9 cellular contexts compared by ENCODE assay signal in the genomic region with DNA sequence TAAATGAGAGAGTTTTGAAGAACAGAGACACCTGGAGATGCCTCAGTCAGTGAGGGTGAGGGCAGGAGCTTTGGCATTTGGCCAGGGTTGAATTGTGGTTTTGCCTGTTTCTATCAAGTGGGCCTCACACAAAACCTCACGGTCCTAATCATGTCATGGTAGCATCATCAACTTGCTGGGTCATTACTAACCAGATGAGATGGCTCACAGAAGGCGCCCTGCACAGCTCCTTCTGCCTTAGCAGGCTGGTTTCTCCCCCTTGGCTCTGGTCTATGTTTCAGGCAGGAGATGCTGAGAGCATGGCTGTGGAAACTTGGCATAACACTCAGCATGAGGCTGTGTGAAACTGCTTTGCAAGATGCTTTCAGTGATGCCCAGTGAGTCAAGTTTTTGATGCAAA.
A peak's percentile ranks its signal among the peaks of the same experiment; 100 is the strongest.
DNase-seq lines count a peak whose midpoint lies in the region; ATAC-seq, FAIRE-seq and TF ChIP-seq lines count a peak whose summit lies in the region.
"Had no signal": no experiment of that assay in that cellular context is flagged by ENCODE, and none has a peak within 500 bp of the region (broad histone marks: within the 10 kb centered on the region; RNA-seq: fewer than 3 reads in every experiment).

No MANE protein-coding gene starts in this region.

- no peak overlapping the region for H2AK5ac ChIP-seq in H1 (ENCODE audit: low read depth, low read length)

- no peaks in the 10 kb centered on the region for H3K9me3 Mint-ChIP-seq in stimulated activated naive CD8-positive, alpha-beta T cell treated with anti-CD3 and anti-CD28 coated beads, Interleukin-15, amount 100 ng/mL, for 72 hours

- no peaks in the 10 kb centered on the region for H3K79me2 ChIP-seq in H1 (ENCODE audit: control insufficient read depth in 1 of 2, insufficient read depth in 2 of 2, low read length in 2 of 2)

- TF ChIP-seq RAD21 in H1 (IDR thresholded peaks at IDR 0.05 in 1 of 2, conservative IDR thresholded peaks at IDR 0.05 in 1 of 2; ENCODE audit: low read depth in 2 of 2, low read length in 2 of 2), result no peak

- H3K56ac ChIP-seq in H1 (replicated peaks; ENCODE audit: insufficient read length, low read depth, low read length), result no peak overlapping the region

- H3K4me3 ChIP-seq in H1 (ENCODE audit: extremely low read depth in 1 of 4, insufficient read depth in 2 of 4, low read depth in 3 of 4, low read length in 4 of 4), result no peak overlapping the region
- no peak overlapping the region for H3K4me3 ChIP-seq in aorta (ENCODE audit: low read length in 2 of 2)
- H3K4me3 ChIP-seq: mucosa of descending colon had no signal

- H3K4me1 Mint-ChIP-seq in stimulated activated naive CD8-positive, alpha-beta T cell treated with anti-CD3 and anti-CD28 coated beads, Interleukin-15, amount 100 ng/mL, for 72 hours, result peaks cover 15% of the 10 kb centered on the region

- H3K9me3 ChIP-seq in H1 (ENCODE audit: insufficient read depth in 2 of 2, low read depth in 1 of 2, low read length in 1 of 2) (no peaks in the 10 kb centered on the region; a peak in 1 of 4 replicates), aorta (ENCODE audit: control insufficient read depth, low read length) (no peaks in the 10 kb centered on the region)
- H3K9me3 ChIP-seq: mucosa of descending colon had no signal

- H3K18ac ChIP-seq in H1 (ENCODE audit: extremely low read depth, low read length), result no peak overlapping the region

- 87% methylated on average over 2 of the region's 2 CpGs; no CpG with 5 or more reads in 1 of the 2 experiments for WGBS in H1 (ENCODE audit: extremely low coverage in 1 of 2, insufficient coverage in 1 of 2, insufficient read length in 1 of 2, insufficient replicate concordance in 2 of 2, low coverage in 1 of 2, low lambda C conversion rate in 2 of 2, missing lambda C conversion rate in 1 of 2), 2 experiments
- 14 to 20% methylated on average over 2 of the region's 2 CpGs for WGBS in aorta, 2 donors

- no peak overlapping the region for H3K4ac ChIP-seq in H1 (replicated peaks; ENCODE audit: insufficient read length, low read depth, low read length)

- peak overlapping the region in 1 of 2 donors; percentile 6 for H3K27ac Mint-ChIP-seq in stimulated activated naive CD8-positive, alpha-beta T cell treated with anti-CD3 and anti-CD28 coated beads, Interleukin-15, amount 100 ng/mL, for 72 hours

- CTCF ChIA-PET in H1 (lab: Charles Lee; ENCODE audit: partially characterized antibody), result no interaction called here

- no peak for FAIRE-seq in H1 (lab: Jason Lieb, UNC)

- H3K9ac ChIP-seq in H1 (replicated peaks in 1 of 4; ENCODE audit: extremely low read depth in 1 of 4, low read depth in 3 of 4, low read length in 3 of 4), result no peak overlapping the region

- no peaks in the 10 kb centered on the region for H3K79me1 ChIP-seq in H1 (ENCODE audit: low read depth, low read length)

- TF ChIP-seq POLR2A in H1 (IDR thresholded peaks at IDR 0.05; ENCODE audit: control extremely low read depth in 1 of 2, low read depth in 2 of 2, low read length in 2 of 2), result no peak

- H4K91ac ChIP-seq in H1 (replicated peaks; ENCODE audit: insufficient read length, low read length), result peak overlapping the region; percentile 5

- H3K14ac ChIP-seq in H1 (ENCODE audit: insufficient read length), result no peak overlapping the region

- no peak overlapping the region for H2BK15ac ChIP-seq in H1 (ENCODE audit: low read length)

- no peak overlapping the region for H2BK120ac ChIP-seq in H1 (replicated peaks; ENCODE audit: low read depth, low read length)

- ATAC-seq in left ventricle myocardium superior, result peak; percentile 47
- ATAC-seq in HG02981 (IDR thresholded peaks at IDR 0.05; ENCODE audit: unreplicated experiment), result peak; percentile 73
- peak; percentile 96 for ATAC-seq in stimulated activated naive CD8-positive, alpha-beta T cell treated with anti-CD3 and anti-CD28 coated beads, Interleukin-15, amount 100 ng/mL, for 72 hours
- no peak for ATAC-seq in aorta (ENCODE audit: low FRiP score)
- no peak for ATAC-seq in GM21825 (IDR thresholded peaks at IDR 0.05; ENCODE audit: unreplicated experiment)
- ATAC-seq: mucosa of descending colon had no signal

- H3K27ac ChIP-seq in H1 (ENCODE audit: low read depth, low read length) (no peak overlapping the region), aorta (ENCODE audit: low read depth in 1 of 2, low read length in 2 of 2) (no peak overlapping the region)

- no peak for TF ChIP-seq EP300 in H1 (IDR thresholded peaks at IDR 0.05; ENCODE audit: borderline replicate concordance in 1 of 2, low read depth in 2 of 2, low read length in 2 of 2)

- H4K20me1 ChIP-seq in H1 (replicated peaks in 1 of 2; ENCODE audit: control insufficient read depth in 1 of 2, insufficient read depth in 2 of 2, low read length in 2 of 2), result no peaks in the 10 kb centered on the region

- H3K23me2 ChIP-seq in H1 (ENCODE audit: low read depth, low read length), result no peaks in the 10 kb centered on the region

- H3K27me3 Mint-ChIP-seq in stimulated activated naive CD8-positive, alpha-beta T cell treated with anti-CD3 and anti-CD28 coated beads, Interleukin-15, amount 100 ng/mL, for 72 hours, result no peaks in the 10 kb centered on the region

- intact Hi-C loops in left ventricle myocardium superior (cut with micrococcal nuclease), result no loop called here
- intact Hi-C loops in cardiac septum (cut with DNase I), result no loop called here
- intact Hi-C loops in aorta (cut with DNase I), result loop anchor here in 1 of 2 donors (10.0 kb wide), 1 partner anchor 99 kb away; a partner anchor contains a TSS

- H2BK12ac ChIP-seq in H1 (ENCODE audit: low read depth, low read length), result no peak overlapping the region

- H3K4me3 Mint-ChIP-seq in stimulated activated naive CD8-positive, alpha-beta T cell treated with anti-CD3 and anti-CD28 coated beads, Interleukin-15, amount 100 ng/mL, for 72 hours, result no peak overlapping the region

- no peak for DNase-seq in left ventricle myocardium superior
- DNase-seq in cardiac septum (ENCODE audit: low spot score), result no peak
- DNase-seq in NCI-H748 (lab: John Stamatoyannopoulos, UW; ENCODE audit: unreplicated experiment), result peak; percentile 91
- no peak for DNase-seq in H1 (ENCODE audit: low read depth in 1 of 2, low spot score in 2 of 2)
- peak; percentile 39 to 67 for DNase-seq in stimulated activated naive CD8-positive, alpha-beta T cell treated with anti-CD3 and anti-CD28 coated beads, Interleukin-15, amount 100 ng/mL, for 72 hours
- DNase-seq in aorta, result no peak

- H3K27me3 ChIP-seq in H1 (replicated peaks in 1 of 4; ENCODE audit: control insufficient read depth in 3 of 4, extremely low read depth in 1 of 4, insufficient read depth in 3 of 4, low read length in 3 of 4) (no peaks in the 10 kb centered on the region), aorta (ENCODE audit: control insufficient read depth in 1 of 2, insufficient read depth in 2 of 2, low read length in 1 of 2) (no peaks in the 10 kb centered on the region)

- no peak overlapping the region for H2BK20ac ChIP-seq in H1 (ENCODE audit: low read length)

- no peaks in the 10 kb centered on the region; a peak in 1 of 8 replicates for H3K36me3 ChIP-seq in H1 (ENCODE audit: control insufficient read depth in 2 of 4, insufficient read depth in 4 of 4, low read length in 3 of 4)
- no peaks in the 10 kb centered on the region for H3K36me3 ChIP-seq in aorta (ENCODE audit: control insufficient read depth in 1 of 2, insufficient read depth in 2 of 2, low read length in 1 of 2)

- no peak for TF ChIP-seq CTCF in H1 (IDR thresholded peaks at IDR 0.05; ENCODE audit: control extremely low read depth in 1 of 3, insufficient read depth in 1 of 3, low read depth in 1 of 3, low read length in 3 of 3)

- H3K4me2 ChIP-seq in H1 (ENCODE audit: insufficient read depth in 1 of 2, low read depth in 2 of 2, low read length in 2 of 2), result no peak overlapping the region

- no peak overlapping the region for H4K5ac ChIP-seq in H1 (ENCODE audit: insufficient read length, low read depth, low read length)

- H3K4me1 ChIP-seq in H1 (replicated peaks in 1 of 4; ENCODE audit: control insufficient read depth in 3 of 4, insufficient read depth in 4 of 4, low read length in 3 of 4) (peaks cover 0 to 6% (median 2%) of the 10 kb centered on the region in 4 experiments; a peak in 3 of 7 replicates), aorta (ENCODE audit: control insufficient read depth in 1 of 2, insufficient read depth in 2 of 2, low read length in 2 of 2) (peaks cover 2 to 7% of the 10 kb centered on the region in 2 donors)

- no peak overlapping the region for H2AFZ ChIP-seq in H1 (ENCODE audit: low read length)

- POLR2A ChIA-PET in H1 (lab: Charles Lee; ENCODE audit: partially characterized antibody), result no interaction called here

- H4K8ac ChIP-seq in H1 (ENCODE audit: extremely low read depth, insufficient read depth, low read length), result no peak overlapping the region

- H3K23ac ChIP-seq in H1 (ENCODE audit: insufficient read length), result no peak overlapping the region

- H2BK5ac ChIP-seq in H1 (ENCODE audit: low read depth, low read length), result peak overlapping the region; percentile 4; the same call in 1 of the 2 replicates

TF ChIP-seq in H1, 55 proteins besides CTCF, POLR2A, EP300 and RAD21:
- TF ChIP-seq YY1 (IDR thresholded peaks at IDR 0.05; ENCODE audit: low read depth, low read length) (no peak), HDAC6 (IDR thresholded peaks at IDR 0.05; ENCODE audit: low read depth, low read length) (no peak), RBBP5 (IDR thresholded peaks at IDR 0.05; ENCODE audit: borderline replicate concordance, low read depth, low read length) (no peak), TAF1 (IDR thresholded peaks at IDR 0.05; ENCODE audit: low read depth, low read length) (no peak), ZNF274 (IDR thresholded peaks at IDR 0.05; ENCODE audit: borderline replicate concordance, extremely low read depth, low read length) (no peak), RNF2 (IDR thresholded peaks at IDR 0.05; ENCODE audit: borderline replicate concordance, low read depth, low read length, missing control alignments, poor library complexity, severe bottlenecking) (no peak), HDAC2 (IDR thresholded peaks at IDR 0.05; ENCODE audit: borderline replicate concordance in 1 of 2, low read depth in 2 of 2, low read length in 2 of 2) (no peak), GTF2F1 (IDR thresholded peaks at IDR 0.05; ENCODE audit: borderline replicate concordance, low read depth, low read length) (no peak), RXRA (IDR thresholded peaks at IDR 0.05; ENCODE audit: insufficient read depth, low read depth, low read length) (no peak), SP2 (IDR thresholded peaks at IDR 0.05; ENCODE audit: low read length) (no peak), SAP30 (IDR thresholded peaks at IDR 0.05; ENCODE audit: insufficient read depth, insufficient replicate concordance, low read length) (no peak), BCL11A (IDR thresholded peaks at IDR 0.05; ENCODE audit: low read depth in 2 of 2, low read length in 2 of 2) (no peak), BRCA1 (IDR thresholded peaks at IDR 0.05; ENCODE audit: low read depth, low read length) (no peak), SIX5 (IDR thresholded peaks at IDR 0.05; ENCODE audit: low read depth, low read length) (no peak), CBX5 (IDR thresholded peaks at IDR 0.05; ENCODE audit: low read depth, low read length) (no peak), KDM1A (IDR thresholded peaks at IDR 0.05; ENCODE audit: borderline replicate concordance, low read length) (no peak)

Comparison
In these comparisons a context has a peak if more than half of its experiments do, and no peak if none do; other contexts are left out.
1. ATAC-seq: peak in left ventricle myocardium superior (single experiment), HG02981 (single experiment) and stimulated activated naive CD8-positive, alpha-beta T cell treated with anti-CD3 and anti-CD28 coated beads, Interleukin-15, amount 100 ng/mL, for 72 hours (single experiment); none in aorta (single experiment) and GM21825 (single experiment).
2. DNase-seq: peak in NCI-H748 (single experiment) and stimulated activated naive CD8-positive, alpha-beta T cell treated with anti-CD3 and anti-CD28 coated beads, Interleukin-15, amount 100 ng/mL, for 72 hours (2 of 2); none in left ventricle myocardium superior (single experiment), cardiac septum (single experiment), H1 (0 of 2) and aorta (0 of 2).